Comparison of ENCODE assay signal across 9 cellular contexts in genomic region chr1:205387845-205388244, GRCh38. TPM values are rescaled to one million over a fixed set of nuclear protein-coding genes. Genes with fewer than 3 reads are reported as not detected.
"Had no signal": no experiment of that assay in that cellular context is flagged by ENCODE, and none has a peak within 500 bp of the region (broad histone marks: within the 10 kb centered on the region; RNA-seq: fewer than 3 reads in every experiment).

No MANE protein-coding gene starts in this region.

- H3K4me3 Mint-ChIP-seq: GM23338 had no signal

- H3K36me3 ChIP-seq: HAP-1 had no signal

- H2AFZ ChIP-seq: GM23338 had no signal

- H3K9me3 ChIP-seq: HAP-1 had no signal

- H3K9me3 Mint-ChIP-seq: GM23338 had no signal

- H3K27ac ChIP-seq: HL-60 had no signal

- H3K27ac Mint-ChIP-seq: GM23338 had no signal

- DNase-seq: H7, IMR-90, KBM-7 had no signal

- ATAC-seq: GM23338, HCT116 had no signal

- H3K4me3 ChIP-seq: GM23338, HAP-1 had no signal

- H3K4me2 ChIP-seq: GM23338 had no signal

- H3K4me1 Mint-ChIP-seq: GM23338 had no signal

RNA-seq across cellular contexts. Expression of gene KLHDC8A, which starts 31.1 kb away (rescaled TPM):
- total RNA-seq: H4, HT1080, IMR-90 had no signal
- polyA plus RNA-seq: IMR-90 had no signal

RNA-seq across cellular contexts. Expression of gene LEMD1, which starts 34.0 kb away (rescaled TPM):
- total RNA-seq: HT1080, IMR-90 had no signal
- polyA plus RNA-seq: IMR-90 had no signal
